ENCODE assay signal across 29 cellular contexts in genomic region chr6:137010138-137010718, GRCh38. TPM values are rescaled to one million over a fixed set of nuclear protein-coding genes. Genes with fewer than 3 reads are reported as not detected.
"Had no signal": no experiment of that assay in that cellular context is flagged by ENCODE, and none has a peak within 500 bp of the region (broad histone marks: within the 10 kb centered on the region; RNA-seq: fewer than 3 reads in every experiment).

No MANE protein-coding gene starts in this region.

- H3K4me1 ChIP-seq: right atrium auricular region, tibial artery, upper lobe of right lung had no signal

- ATAC-seq: left colon; mucosa of descending colon; naive thymus-derived CD4-positive, alpha-beta T cell; natural killer cell treated with Interleukin-12 subunit alpha and Interleukin-12 subunit beta and Interleukin-15 and Interleukin-18, amount 100 ng/mL, for 72 hours; sciatic nerve; stimulated activated effector memory CD8-positive, alpha-beta T cell treated with anti-CD3 and anti-CD28 coated beads, Interleukin-12 subunit alpha, Interleukin-12 subunit beta, amount 100 ng/mL, for 72 hours; upper lobe of right lung had no signal

- H3K4me3 ChIP-seq: left ventricle myocardium inferior, lung, mucosa of descending colon, ovary, right atrium auricular region, skin epidermis, suprapubic skin, thoracic aorta, tibial artery, upper lobe of right lung had no signal

- DNase-seq: hippocampal formation; kidney; left colon; left ventricle myocardium inferior; midbrain; mucosa of descending colon; naive thymus-derived CD4-positive, alpha-beta T cell; ovary; stimulated activated CD4-positive, alpha-beta T cell treated with anti-CD3 and anti-CD28 coated beads, Interleukin-12 subunit alpha, Interleukin-12 subunit beta, amount 100 ng/mL, for 4 hours; stimulated activated CD4-positive, alpha-beta T cell treated with anti-CD3 and anti-CD28 coated beads, Interleukin-15, amount 100 ng/mL, for 24 hours; stimulated activated CD4-positive, alpha-beta T cell treated with anti-CD3 and anti-CD28 coated beads, Interleukin-2, amount 100 ng/mL, for 24 hours; stimulated activated CD4-positive, alpha-beta T cell treated with anti-CD3 and anti-CD28 coated beads, Interleukin-4, amount 100 ng/mL, for 24 hours; stimulated activated naive CD4-positive, alpha-beta T cell; tibial artery; trophoblast cell; upper lobe of right lung had no signal

- FAIRE-seq: kidney had no signal

- H3K27me3 Mint-ChIP-seq: progenitor cell of endocrine pancreas had no signal

- H3K4me3 Mint-ChIP-seq: memory B cell; naive thymus-derived CD4-positive, alpha-beta T cell; natural killer cell treated with Interleukin-12 subunit alpha and Interleukin-12 subunit beta and Interleukin-15 and Interleukin-18, amount 100 ng/mL, for 72 hours; stimulated activated effector memory CD8-positive, alpha-beta T cell treated with anti-CD3 and anti-CD28 coated beads, Interleukin-12 subunit alpha, Interleukin-12 subunit beta, amount 100 ng/mL, for 72 hours; stimulated activated naive CD8-positive, alpha-beta T cell treated with anti-CD3 and anti-CD28 coated beads, Interleukin-15, Interleukin-2, amounts not matched to agents 100 ng/mL and 50 ng/mL, for 24 hours had no signal

- H3K27ac ChIP-seq: left ventricle myocardium inferior, ovary, right atrium auricular region, skin epidermis, suprapubic skin, thoracic aorta, tibial artery, upper lobe of right lung had no signal

- H3K9me3 ChIP-seq: left ventricle myocardium inferior, mucosa of descending colon, ovary, right atrium auricular region, suprapubic skin, thoracic aorta, tibial artery, upper lobe of right lung had no signal

- H3K27ac Mint-ChIP-seq: memory B cell; naive thymus-derived CD4-positive, alpha-beta T cell; natural killer cell treated with Interleukin-12 subunit alpha and Interleukin-12 subunit beta and Interleukin-15 and Interleukin-18, amount 100 ng/mL, for 72 hours; progenitor cell of endocrine pancreas; stimulated activated effector memory CD8-positive, alpha-beta T cell treated with anti-CD3 and anti-CD28 coated beads, Interleukin-12 subunit alpha, Interleukin-12 subunit beta, amount 100 ng/mL, for 72 hours; stimulated activated naive CD8-positive, alpha-beta T cell treated with anti-CD3 and anti-CD28 coated beads, Interleukin-15, Interleukin-2, amounts not matched to agents 100 ng/mL and 50 ng/mL, for 24 hours had no signal

- H3K36me3 ChIP-seq: left ventricle myocardium inferior, ovary, right atrium auricular region, thoracic aorta had no signal

- H3K36me3 Mint-ChIP-seq: memory B cell; naive thymus-derived CD4-positive, alpha-beta T cell; natural killer cell treated with Interleukin-12 subunit alpha and Interleukin-12 subunit beta and Interleukin-15 and Interleukin-18, amount 100 ng/mL, for 72 hours; stimulated activated effector memory CD8-positive, alpha-beta T cell treated with anti-CD3 and anti-CD28 coated beads, Interleukin-12 subunit alpha, Interleukin-12 subunit beta, amount 100 ng/mL, for 72 hours had no signal

- H3K4me1 Mint-ChIP-seq: memory B cell; naive thymus-derived CD4-positive, alpha-beta T cell; stimulated activated effector memory CD8-positive, alpha-beta T cell treated with anti-CD3 and anti-CD28 coated beads, Interleukin-12 subunit alpha, Interleukin-12 subunit beta, amount 100 ng/mL, for 72 hours had no signal

- H3K9me3 Mint-ChIP-seq: memory B cell; natural killer cell treated with Interleukin-12 subunit alpha and Interleukin-12 subunit beta and Interleukin-15 and Interleukin-18, amount 100 ng/mL, for 72 hours; stimulated activated effector memory CD8-positive, alpha-beta T cell treated with anti-CD3 and anti-CD28 coated beads, Interleukin-12 subunit alpha, Interleukin-12 subunit beta, amount 100 ng/mL, for 72 hours; stimulated activated naive CD8-positive, alpha-beta T cell treated with anti-CD3 and anti-CD28 coated beads, Interleukin-15, Interleukin-2, amounts not matched to agents 100 ng/mL and 50 ng/mL, for 24 hours had no signal

- H3K27me3 ChIP-seq: ovary, right atrium auricular region, suprapubic skin, upper lobe of right lung had no signal

RNA-seq across cellular contexts. Expression of gene IL20RA, which starts 34.5 kb away (rescaled TPM):
- total RNA-seq: naive thymus-derived CD4-positive, alpha-beta T cell; natural killer cell treated with Interleukin-12 subunit alpha and Interleukin-12 subunit beta and Interleukin-15 and Interleukin-18, amount 100 ng/mL, for 72 hours; renal cortical epithelial cell had no signal
- polyA plus RNA-seq: naive thymus-derived CD4-positive, alpha-beta T cell; neural cell had no signal
